ENCODE assay signal across 27 cellular contexts in the genomic region with DNA sequence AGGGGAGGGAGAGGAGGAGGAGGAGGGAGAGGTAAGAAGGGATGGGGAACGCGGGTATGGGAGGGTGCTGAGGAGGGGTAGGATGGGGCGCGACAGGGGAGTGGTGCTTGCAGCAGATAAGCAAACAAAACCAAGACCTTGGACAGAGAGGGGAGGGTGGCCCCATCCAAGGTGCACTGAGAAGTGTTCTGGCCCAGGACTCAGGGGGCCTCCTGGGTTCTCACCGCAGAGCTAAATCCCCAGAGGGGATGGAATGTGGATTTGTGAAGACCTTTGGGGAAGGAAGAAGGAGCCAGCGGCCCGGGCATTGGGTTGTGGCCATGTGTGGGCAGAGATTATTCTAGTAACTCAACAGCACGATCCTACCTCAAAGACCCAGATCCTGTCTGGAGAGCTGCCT.
"Had no signal": no experiment of that assay in that cellular context is flagged by ENCODE, and none has a peak within 500 bp of the region (broad histone marks: within the 10 kb centered on the region; RNA-seq: fewer than 3 reads in every experiment).

No MANE protein-coding gene starts in this region.

- H3K4me3 Mint-ChIP-seq: activated CD8-positive, alpha-beta memory T cell treated with anti-CD3 and anti-CD28 coated beads, Interleukin-2, amount 10 ng/mL, durations not matched to agents 7 days and 5 days; activated naive CD4-positive, alpha-beta T cell treated with anti-CD3 and anti-CD28 coated beads for 36 hours; activated naive CD8-positive, alpha-beta T cell; activated T-cell treated with anti-CD3 and anti-CD28 coated beads, Interleukin-2, amount 50 U/mL, for 24 hours; activated T-helper 1 cell treated with anti-CD3 and anti-CD28 coated beads, Interleukin-12 subunit alpha, Interleukin-12 subunit beta, Interleukin-2, Interleukin-4 antibody, amounts not matched to agents 30 ng/mL and 10 ng/mL and 1 ng/mL, durations not matched to agents 14 hours and 24 hours and 36 hours; T-helper 2 cell treated with Interferon-gamma antibody and Interleukin-4, amounts not matched to agents 5 μg/mL and 100 μg/mL, for 36 hours had no signal

- H3K4me1 ChIP-seq: adrenal gland had no signal

- ATAC-seq: activated CD8-positive, alpha-beta memory T cell treated with anti-CD3 and anti-CD28 coated beads, Interleukin-2, amount 10 ng/mL, durations not matched to agents 7 days and 5 days; Panc1; Right ventricle myocardium inferior had no signal

- H3K36me3 ChIP-seq: adrenal gland had no signal

- H3K4me3 ChIP-seq: adrenal gland, SK-N-MC had no signal

- H3K27ac Mint-ChIP-seq: activated CD8-positive, alpha-beta memory T cell treated with anti-CD3 and anti-CD28 coated beads, Interleukin-2, amount 10 ng/mL, durations not matched to agents 7 days and 5 days; activated naive CD4-positive, alpha-beta T cell treated with anti-CD3 and anti-CD28 coated beads for 36 hours; activated naive CD8-positive, alpha-beta T cell; activated T-cell treated with anti-CD3 and anti-CD28 coated beads, Interleukin-2, amount 50 U/mL, for 24 hours; activated T-helper 1 cell treated with anti-CD3 and anti-CD28 coated beads, Interleukin-12 subunit alpha, Interleukin-12 subunit beta, Interleukin-2, Interleukin-4 antibody, amounts not matched to agents 30 ng/mL and 10 ng/mL and 1 ng/mL, durations not matched to agents 14 hours and 24 hours and 36 hours; T-helper 2 cell treated with Interferon-gamma antibody and Interleukin-4, amounts not matched to agents 5 μg/mL and 100 μg/mL, for 36 hours had no signal

- H3K36me3 Mint-ChIP-seq: activated CD8-positive, alpha-beta memory T cell treated with anti-CD3 and anti-CD28 coated beads, Interleukin-2, amount 10 ng/mL, durations not matched to agents 7 days and 5 days had no signal

- H3K27me3 ChIP-seq: adrenal gland had no signal

- DNase-seq: activated CD4-positive, alpha-beta T cell treated with anti-CD3 and anti-CD28 coated beads for 48 hours; activated CD4-positive, alpha-beta T cell treated with anti-CD3 and anti-CD28 coated beads, Interleukin-2, amount 50 U/mL, for 48 hours; activated CD8-positive, alpha-beta memory T cell treated with anti-CD3 and anti-CD28 coated beads, Interleukin-2, amount 10 ng/mL, durations not matched to agents 7 days and 5 days; activated gamma-delta T cell; activated naive CD4-positive, alpha-beta T cell treated with anti-CD3 and anti-CD28 coated beads for 36 hours; activated T-cell treated with anti-CD3 and anti-CD28 coated beads, Interleukin-2, amount 50 U/mL, for 24 hours; adrenal gland; anterior cingulate cortex; caudate nucleus; Karpas-422; MM.1S; NCI-H1105 treated with DMSO at 0.1 percent for 48 hours; NCI-H1436 treated with DMSO at 0.1 percent for 48 hours; NCI-H187; NCI-H2081; NCI-H510A treated with DMSO at 0.1 percent for 48 hours; NCI-H69; NK-92 treated with Interleukin-12 subunit alpha and Interleukin-12 subunit beta, amount 100 ng/mL, for 24 hours; OCI-M1; RPMI8226; SW 1271 had no signal

- H3K27me3 Mint-ChIP-seq: activated CD8-positive, alpha-beta memory T cell treated with anti-CD3 and anti-CD28 coated beads, Interleukin-2, amount 10 ng/mL, durations not matched to agents 7 days and 5 days; activated naive CD8-positive, alpha-beta T cell; activated T-cell treated with anti-CD3 and anti-CD28 coated beads, Interleukin-2, amount 50 U/mL, for 24 hours had no signal

- H3K27ac ChIP-seq: adrenal gland, SK-N-MC had no signal
